ENCODE assay signal across 19 cellular contexts in the genomic region with DNA sequence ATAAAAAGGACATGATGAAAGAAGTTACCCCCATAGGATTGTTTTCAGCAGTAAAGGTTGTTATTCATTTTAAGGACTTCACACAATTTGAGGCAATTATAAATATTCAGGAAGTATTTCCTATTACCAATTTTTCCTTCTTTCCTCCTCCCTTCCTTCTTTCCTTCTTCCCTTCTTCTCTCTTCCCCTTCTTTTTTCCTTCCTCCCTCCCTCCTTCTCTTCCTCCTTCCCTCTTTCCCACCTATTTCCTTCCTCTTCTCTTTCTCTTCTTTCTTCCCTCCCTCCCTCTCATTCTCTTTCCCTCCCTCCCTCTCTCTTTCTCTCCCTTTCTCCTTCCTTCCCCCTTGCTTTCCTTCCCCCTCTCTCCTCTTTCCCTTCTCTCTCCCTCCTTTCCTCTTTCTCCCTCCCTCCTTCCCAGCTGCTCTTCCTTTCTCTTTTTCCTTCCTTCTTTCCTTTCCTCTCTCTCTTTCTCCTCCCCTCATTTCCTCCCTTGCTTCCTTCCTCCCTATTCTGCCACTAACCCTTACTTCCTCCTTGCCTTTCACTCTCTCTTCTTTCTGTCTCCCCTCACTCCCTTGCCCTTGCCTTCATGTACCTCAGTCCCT.
"Had no signal": no experiment of that assay in that cellular context is flagged by ENCODE, and none has a peak within 500 bp of the region (broad histone marks: within the 10 kb centered on the region; RNA-seq: fewer than 3 reads in every experiment).

No MANE protein-coding gene starts in this region.

- H3K4me1 ChIP-seq: left lung, prostate gland, right atrium auricular region, suprapubic skin had no signal

- ATAC-seq: left cardiac atrium; left lung; naive thymus-derived CD8-positive, alpha-beta T cell; stimulated activated effector memory CD8-positive, alpha-beta T cell treated with anti-CD3 and anti-CD28 coated beads, Interleukin-12 subunit alpha, Interleukin-12 subunit beta, amount 100 ng/mL, for 72 hours had no signal

- H3K27me3 ChIP-seq: dorsolateral prefrontal cortex, left lung, right atrium auricular region, sigmoid colon, suprapubic skin, transverse colon had no signal

- H3K36me3 Mint-ChIP-seq: naive thymus-derived CD8-positive, alpha-beta T cell; stimulated activated effector memory CD8-positive, alpha-beta T cell treated with anti-CD3 and anti-CD28 coated beads, Interleukin-12 subunit alpha, Interleukin-12 subunit beta, amount 100 ng/mL, for 72 hours had no signal

- H3K9me3 ChIP-seq: left lung, prostate gland, right atrium auricular region, sigmoid colon, suprapubic skin, transverse colon had no signal

- H3K27ac Mint-ChIP-seq: naive thymus-derived CD8-positive, alpha-beta T cell; nephron progenitor cell; stimulated activated effector memory CD8-positive, alpha-beta T cell treated with anti-CD3 and anti-CD28 coated beads, Interleukin-12 subunit alpha, Interleukin-12 subunit beta, amount 100 ng/mL, for 72 hours; stimulated activated naive CD8-positive, alpha-beta T cell treated with anti-CD3 and anti-CD28 coated beads, Interleukin-15, Interleukin-2, amounts not matched to agents 100 ng/mL and 50 ng/mL, for 24 hours had no signal

- DNase-seq: dorsolateral prefrontal cortex; effector CD4-positive, alpha-beta T cell; left cardiac atrium; left lung; naive thymus-derived CD8-positive, alpha-beta T cell; nephron progenitor cell; nucleus accumbens; sigmoid colon; stimulated activated CD4-positive, alpha-beta T cell treated with anti-CD3 and anti-CD28 coated beads, Interleukin-2, amount 100 ng/mL, for 24 hours; stimulated activated CD4-positive, alpha-beta T cell treated with anti-CD3 and anti-CD28 coated beads, Interleukin-4, amount 100 ng/mL, for 24 hours; transverse colon had no signal

- H3K27ac ChIP-seq: dorsolateral prefrontal cortex, prostate gland, right atrium auricular region, sigmoid colon, suprapubic skin, transverse colon had no signal

- H3K9me3 Mint-ChIP-seq: naive thymus-derived CD8-positive, alpha-beta T cell; nephron progenitor cell; stimulated activated effector memory CD8-positive, alpha-beta T cell treated with anti-CD3 and anti-CD28 coated beads, Interleukin-12 subunit alpha, Interleukin-12 subunit beta, amount 100 ng/mL, for 72 hours; stimulated activated naive CD8-positive, alpha-beta T cell treated with anti-CD3 and anti-CD28 coated beads, Interleukin-15, Interleukin-2, amounts not matched to agents 100 ng/mL and 50 ng/mL, for 24 hours had no signal

- H3K4me3 Mint-ChIP-seq: naive thymus-derived CD8-positive, alpha-beta T cell; nephron progenitor cell; stimulated activated effector memory CD8-positive, alpha-beta T cell treated with anti-CD3 and anti-CD28 coated beads, Interleukin-12 subunit alpha, Interleukin-12 subunit beta, amount 100 ng/mL, for 72 hours; stimulated activated naive CD8-positive, alpha-beta T cell treated with anti-CD3 and anti-CD28 coated beads, Interleukin-15, Interleukin-2, amounts not matched to agents 100 ng/mL and 50 ng/mL, for 24 hours had no signal

- H3K36me3 ChIP-seq: left lung, prostate gland, right atrium auricular region, sigmoid colon, suprapubic skin, transverse colon had no signal

- FAIRE-seq: colon, frontal cortex, islet of Langerhans had no signal

- H3K4me3 ChIP-seq: dorsolateral prefrontal cortex, left lung, prostate gland, right atrium auricular region, sigmoid colon, suprapubic skin, transverse colon had no signal
